8 cellular contexts compared by ENCODE assay signal in the genomic region with DNA sequence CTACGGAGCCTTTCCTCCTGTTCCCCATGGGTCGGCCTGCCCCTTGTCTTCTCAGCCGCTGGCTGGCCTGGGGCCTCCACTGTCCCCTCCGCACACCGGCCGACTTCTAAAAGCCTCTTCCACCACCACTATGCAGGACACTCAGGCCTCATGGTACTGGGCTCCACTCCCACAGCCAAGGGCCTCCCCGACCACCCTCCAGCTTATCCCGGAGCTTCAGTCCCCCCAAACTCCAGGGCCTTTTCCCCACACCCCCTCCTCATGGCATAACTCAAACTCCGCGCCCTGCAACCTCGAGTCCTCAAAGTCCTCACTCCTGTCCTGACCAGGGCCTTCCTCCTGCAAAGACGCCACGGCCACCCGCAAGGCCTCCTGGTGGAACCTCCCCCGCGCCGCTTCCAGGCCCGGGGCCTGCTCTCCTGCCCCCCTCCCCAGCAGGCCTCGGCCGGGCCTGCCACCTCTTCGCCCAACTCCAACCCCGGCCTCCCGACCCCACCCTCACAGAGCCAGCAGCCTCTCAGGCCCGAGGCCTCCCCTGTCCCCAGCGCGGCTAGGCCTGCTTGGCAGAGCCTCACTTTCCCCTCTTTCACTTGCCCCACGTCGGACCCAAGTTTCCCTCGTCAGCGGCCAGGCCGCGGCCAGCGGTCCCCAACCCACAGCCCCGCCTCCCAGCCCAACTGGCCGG. TPM values are rescaled to one million over a fixed set of nuclear protein-coding genes. Genes with fewer than 3 reads are reported as not detected.
DNase-seq lines count a peak whose midpoint lies in the region; ATAC-seq and TF ChIP-seq lines count a peak whose summit lies in the region.

No MANE protein-coding gene starts in this region.

- intact Hi-C loops in A673 (cut with micrococcal nuclease; ENCODE audit: unreplicated experiment) (loop anchor here (2.0 kb wide), 1 partner anchor 39 kb away; a partner anchor contains a TSS), PC-9 (cut with micrococcal nuclease; ENCODE audit: unreplicated experiment) (loop anchor here (2.0 kb wide), 2 partner anchors 55 to 121 kb away; a partner anchor contains a TSS), mammary epithelial cell (cut with micrococcal nuclease) (loop anchor here (2.0 kb wide), 3 partner anchors 39 to 121 kb away; a partner anchor contains a TSS)

- H3K4me3 ChIP-seq in A673 (ENCODE audit: low read depth, low read length, poor library complexity, severe bottlenecking) (peak overlapping the region; percentile 62), PC-9 (peak overlapping the region; percentile 95), mammary epithelial cell (replicated peaks in 1 of 3; ENCODE audit: insufficient read depth in 1 of 3, low read depth in 2 of 3, low read length in 3 of 3) (peak overlapping the region; percentile 69 to 98 (median 94)), kidney epithelial cell (ENCODE audit: low read depth, low read length) (peak overlapping the region; percentile 74)

- peaks cover 78% of the 10 kb centered on the region for H3K79me2 ChIP-seq in PC-9 (ENCODE audit: low read depth)
- H3K79me2 ChIP-seq in mammary epithelial cell (ENCODE audit: insufficient read depth, low read length): peaks cover 90% of the 10 kb centered on the region

- peak; percentile 3 for ATAC-seq in GM19351 (IDR thresholded peaks at IDR 0.05; ENCODE audit: unreplicated experiment)

- H2AFZ ChIP-seq in PC-9 (peak overlapping the region; percentile 93), mammary epithelial cell (ENCODE audit: low read depth, low read length) (peak overlapping the region; percentile 87)

- H3K9ac ChIP-seq in mammary epithelial cell (ENCODE audit: insufficient read depth, low read length): peak overlapping the region; percentile 85

- peaks cover 22% of the 10 kb centered on the region for H3K36me3 ChIP-seq in A673 (ENCODE audit: insufficient read depth, low read length, poor library complexity, severe bottlenecking)
- H3K36me3 ChIP-seq in PC-9 (ENCODE audit: low read depth): peaks cover 20% of the 10 kb centered on the region
- H3K36me3 ChIP-seq in mammary epithelial cell (ENCODE audit: insufficient read depth, low read length): peaks cover 6% of the 10 kb centered on the region
- H3K36me3 ChIP-seq in kidney epithelial cell (ENCODE audit: control insufficient read depth, insufficient read depth, low read length): peaks cover 4% of the 10 kb centered on the region

- CTCF ChIA-PET in A673 (lab: Charles Lee) (no interaction called here), PC-9 (lab: Charles Lee) (no interaction called here), mammary epithelial cell (lab: Charles Lee; ENCODE audit: low non-redundant PET) (no interaction called here)

- H3K9me3 ChIP-seq in A673 (ENCODE audit: low read depth, low read length, poor library complexity, severe bottlenecking) (no peaks in the 10 kb centered on the region), PC-9 (ENCODE audit: insufficient read depth, low read depth) (no peaks in the 10 kb centered on the region), mammary epithelial cell (replicated peaks; ENCODE audit: insufficient read depth, low read length) (no peaks in the 10 kb centered on the region)

- H4K20me1 ChIP-seq in PC-9 (ENCODE audit: insufficient read depth): peaks cover 28% of the 10 kb centered on the region
- no peaks in the 10 kb centered on the region for H4K20me1 ChIP-seq in mammary epithelial cell (ENCODE audit: insufficient read depth, low read length)

- BruUV-seq in A673 (replicated peaks; lab: Mats Ljungman, UMichigan): no TSS peak
- BruUV-seq in PC-9 (replicated peaks; lab: Mats Ljungman, UMichigan): no TSS peak
- no TSS peak for BruUV-seq in mammary epithelial cell (replicated peaks; lab: Mats Ljungman, UMichigan)

- POLR2A ChIA-PET in A673 (lab: Charles Lee; ENCODE audit: low non-redundant PET): interaction anchor here (0.5 kb wide), 1 partner anchor 39 kb away, joined by 5 read pairs; no protein-coding TSS in a partner anchor
- POLR2A ChIA-PET in PC-9 (lab: Charles Lee; ENCODE audit: unreplicated experiment): interaction anchor here (0.6 kb wide), 2 partner anchors 53 to 821 kb away, joined by 3 to 6 read pairs; no protein-coding TSS in a partner anchor

- H3F3A ChIP-seq in PC-9 (ENCODE audit: insufficient read depth, low read depth): no peaks in the 10 kb centered on the region; the same call in 1 of the 2 replicates

- no peaks in the 10 kb centered on the region for H3K9me2 ChIP-seq in PC-9 (ENCODE audit: insufficient read depth)

- H3K4me1 ChIP-seq in A673 (ENCODE audit: insufficient read depth, low read length, poor library complexity, severe bottlenecking) (peaks cover 21% of the 10 kb centered on the region), PC-9 (replicated peaks; ENCODE audit: insufficient read depth) (peaks cover 26% of the 10 kb centered on the region), mammary epithelial cell (ENCODE audit: insufficient read depth, low read length) (peaks cover 18% of the 10 kb centered on the region)

- in situ Hi-C loops in mammary epithelial cell (cut with MboI; ENCODE audit: low sequenced_read_pairs in 2 of 2) (no loop called here), G401 (cut with HindIII; ENCODE audit: low sequenced_read_pairs) (no loop called here)

- TF ChIP-seq CTCF in A673 (conservative IDR thresholded peaks at IDR 0.05; ENCODE audit: low read depth, low read length): no peak
- TF ChIP-seq CTCF in PC-9 (conservative IDR thresholded peaks at IDR 0.05): no peak
- no peak for TF ChIP-seq CTCF in mammary epithelial cell (conservative IDR thresholded peaks at IDR 0.05 in 1 of 2, IDR thresholded peaks at IDR 0.05 in 1 of 2; ENCODE audit: extremely low read depth in 1 of 2, insufficient read depth in 1 of 2, low read depth in 1 of 2, low read length in 2 of 2)
- no peak for TF ChIP-seq CTCF in kidney epithelial cell (IDR thresholded peaks at IDR 0.05; ENCODE audit: insufficient read depth, low read length, poor library complexity, severe bottlenecking)

- H3K4me2 ChIP-seq in PC-9: peak overlapping the region; percentile 98
- peak overlapping the region; percentile 88 for H3K4me2 ChIP-seq in mammary epithelial cell (ENCODE audit: insufficient read depth, low read depth, low read length)

- peak; percentile 48 for DNase-seq in A673 (ENCODE audit: low spot score)
- DNase-seq in PC-9: no peak
- DNase-seq in mammary epithelial cell: peak; percentile 48
- DNase-seq in kidney epithelial cell (ENCODE audit: low read depth): no peak
- DNase-seq in stimulated activated CD4-positive, alpha-beta T cell treated with anti-CD3 and anti-CD28 coated beads, Interleukin-2, amount 100 ng/mL, for 24 hours: peak; percentile 33 to 49
- DNase-seq in G401 (ENCODE audit: low spot score): no peak
- DNase-seq in SKM-1 treated with dmso at 0.1 percent for 144 hours (lab: John Stamatoyannopoulos, UW; ENCODE audit: unreplicated experiment): no peak

- H3K27ac ChIP-seq in A673 (ENCODE audit: low read depth, low read length, poor library complexity, severe bottlenecking) (peak overlapping the region; percentile 97), PC-9 (peak overlapping the region; percentile 87), mammary epithelial cell (ENCODE audit: insufficient read depth, low read depth, low read length) (peak overlapping the region; percentile 92)

- whole genome bisulfite sequencing in mammary epithelial cell (ENCODE audit: low coverage, missing lambda C conversion rate): 7% methylated on average over 18 of the region's 35 CpGs

- dilution Hi-C loops in mammary epithelial cell (cut with HindIII; ENCODE audit: low sequenced_read_pairs): no loop called here

- H3K27me3 ChIP-seq in A673 (replicated peaks; ENCODE audit: insufficient read depth, low read depth, low read length, poor library complexity): no peaks in the 10 kb centered on the region
- H3K27me3 ChIP-seq in PC-9 (ENCODE audit: insufficient read depth, low read depth): no peaks in the 10 kb centered on the region
- no peaks in the 10 kb centered on the region for H3K27me3 ChIP-seq in mammary epithelial cell (ENCODE audit: insufficient read depth, low read length)
- H3K27me3 ChIP-seq in kidney epithelial cell (ENCODE audit: control insufficient read depth, insufficient read depth, low read length): no peaks in the 10 kb centered on the region

RNA-seq across cellular contexts. Expression of a gene that starts 1.9 kb away (rescaled TPM):
- total RNA-seq in A673 (2021): 78.9 and 79.1 TPM in 2 replicates
- 65.9 and 66.3 TPM in 2 replicates for total RNA-seq in PC-9 (2021)
- total RNA-seq in mammary epithelial cell: 100 to 1,000 TPM in 1 of 2 donors, 10 to 100 TPM in 1; 76.7 to 103 TPM
- polyA plus RNA-seq in mammary epithelial cell: 54.8 TPM
- polyA minus RNA-seq in mammary epithelial cell: 56.1 TPM
- 102 and 132 TPM in 2 replicates for total RNA-seq in kidney epithelial cell
- 99.1 and 119 TPM in 2 replicates for total RNA-seq in G401 (2014; rRNA removed; shearing (Covaris generic))

RNA-seq across cellular contexts. Expression of a gene that starts 1.9 kb away (rescaled TPM):
- 527 and 567 TPM in 2 replicates for total RNA-seq in A673 (2021)
- total RNA-seq in PC-9 (2021): 457 and 551 TPM in 2 replicates
- 100 to 1,000 TPM; 233 to 275 TPM for total RNA-seq in mammary epithelial cell
- 677 TPM for polyA plus RNA-seq in mammary epithelial cell
- polyA minus RNA-seq in mammary epithelial cell: 81.2 TPM
- 435 and 575 TPM in 2 replicates for total RNA-seq in kidney epithelial cell
- total RNA-seq in G401 (2014; rRNA removed; shearing (Covaris generic)): 782 and 965 TPM in 2 replicates

RNA-seq across cellular contexts. Expression of a gene that starts 39.1 kb away (rescaled TPM):
- total RNA-seq in A673 (2021) (30.7 and 31.7 TPM in 2 replicates), PC-9 (2021) (31.7 and 33.9 TPM in 2 replicates), mammary epithelial cell (10 to 100 TPM; 28.2 to 29.0 TPM), kidney epithelial cell (24.0 and 29.6 TPM in 2 replicates)
- 24.5 TPM for polyA plus RNA-seq in mammary epithelial cell
- 96.1 TPM for polyA minus RNA-seq in mammary epithelial cell
- 14.6 and 20.9 TPM in 2 replicates for total RNA-seq in G401 (2014; rRNA removed; shearing (Covaris generic))

RNA-seq across cellular contexts. Expression of a gene that starts 54.0 kb away (rescaled TPM):
- total RNA-seq in A673 (2021): 49.0 and 50.7 TPM in 2 replicates
- 44.8 and 56.4 TPM in 2 replicates for total RNA-seq in PC-9 (2021)
- 10 to 100 TPM in 1 of 2 donors, 1 to 10 TPM in 1; 1.2 to 14.3 TPM for total RNA-seq in mammary epithelial cell
- 10.5 TPM for polyA plus RNA-seq in mammary epithelial cell
- 17.6 TPM for polyA minus RNA-seq in mammary epithelial cell
- 2.9 and 6.1 TPM in 2 replicates for total RNA-seq in kidney epithelial cell
- total RNA-seq in G401 (2014; rRNA removed; shearing (Covaris generic)): 16.8 and 20.6 TPM in 2 replicates

Comparison
In these comparisons a context has a peak if more than half of its experiments do, and no peak if none do; other contexts are left out.
1. DNase-seq: peak in A673 (single experiment), mammary epithelial cell (single experiment) and stimulated activated CD4-positive, alpha-beta T cell treated with anti-CD3 and anti-CD28 coated beads, Interleukin-2, amount 100 ng/mL, for 24 hours (2 of 2); none in PC-9 (0 of 2), kidney epithelial cell (single experiment), G401 (single experiment) and SKM-1 treated with dmso at 0.1 percent for 144 hours (single experiment).
2. Peak in every context shown above with its lines, with median percentiles within 50 percentile points of each other: H3K27ac ChIP-seq and H3K4me3 ChIP-seq.